Comparison of ENCODE assay signal across 9 cellular contexts in the genomic region with DNA sequence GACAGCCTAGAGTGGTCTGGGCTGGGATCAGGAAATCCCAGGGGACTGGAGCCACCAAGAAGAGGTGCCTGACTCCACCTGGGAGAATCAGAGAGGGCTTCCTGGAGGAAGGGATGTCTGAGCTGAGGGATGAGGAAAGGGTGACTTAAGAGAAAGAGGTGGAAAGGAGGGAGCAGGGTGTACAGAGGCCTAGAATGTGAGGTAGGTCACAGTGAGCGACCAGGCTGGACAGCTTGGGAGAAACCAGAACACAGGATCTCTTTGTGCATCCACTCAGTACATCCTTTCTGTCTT. TPM values are rescaled to one million over a fixed set of nuclear protein-coding genes. Genes with fewer than 3 reads are reported as not detected.
DNase-seq lines count a peak whose midpoint lies in the region; ATAC-seq and TF ChIP-seq lines count a peak whose summit lies in the region.
"Had no signal": no experiment of that assay in that cellular context is flagged by ENCODE, and none has a peak within 500 bp of the region (broad histone marks: within the 10 kb centered on the region; RNA-seq: fewer than 3 reads in every experiment).

No MANE protein-coding gene starts in this region.

- H3K27me3 ChIP-seq in cardiac muscle cell, result no peaks in the 10 kb centered on the region
- no peaks in the 10 kb centered on the region for H3K27me3 ChIP-seq in lung (ENCODE audit: control insufficient read depth, insufficient read depth)
- no peaks in the 10 kb centered on the region for H3K27me3 ChIP-seq in upper lobe of left lung

- intact Hi-C loops in left cardiac atrium (cut with DNase I), result loop anchor here (10.0 kb wide), 2 partner anchors 51 to 61 kb away; a partner anchor contains a TSS

- H3K4me1 ChIP-seq in cardiac muscle cell (ENCODE audit: low read depth) (no peaks in the 10 kb centered on the region), lung (ENCODE audit: control insufficient read depth in 2 of 2, insufficient read depth in 2 of 2, low read length in 2 of 2) (peaks cover 0 to 14% of the 10 kb centered on the region in 2 donors), upper lobe of left lung (peaks cover 16 to 32% (median 24%) of the 10 kb centered on the region in 4 donors)

- WGBS in lung, 2 donors, result 94 to 100% methylated on average over 1 of the region's 1 CpG
- WGBS in upper lobe of left lung, 2 donors, result 89 to 95% methylated on average over 1 of the region's 1 CpG

- TF ChIP-seq POLR2A in upper lobe of left lung (IDR thresholded peaks at IDR 0.05), result no peak

- H3K27ac ChIP-seq in cardiac muscle cell, result no peak overlapping the region
- peak overlapping the region in 1 of 2 donors; percentile 73 for H3K27ac ChIP-seq in lung (ENCODE audit: low read depth in 1 of 2, low read length in 1 of 2)
- peak overlapping the region; percentile 81 to 92 (median 90) for H3K27ac ChIP-seq in upper lobe of left lung

- H3K9me3 ChIP-seq in cardiac muscle cell (ENCODE audit: low read depth), result no peaks in the 10 kb centered on the region
- H3K9me3 ChIP-seq in lung (ENCODE audit: control insufficient read depth in 2 of 2, insufficient read depth in 1 of 2, low read length in 1 of 2), result no peaks in the 10 kb centered on the region
- no peaks in the 10 kb centered on the region for H3K9me3 ChIP-seq in upper lobe of left lung

- H3K4me3 ChIP-seq in cardiac muscle cell (peak overlapping the region; percentile 73), astrocyte of the cerebellum (ENCODE audit: low read depth, low read length) (peak overlapping the region; percentile 96), lung (peak overlapping the region; percentile 64), upper lobe of left lung (peak overlapping the region in 3 of 4 donors; percentile 75 to 80 (median 78))

- H3K36me3 ChIP-seq in cardiac muscle cell (peaks cover 8% of the 10 kb centered on the region), lung (ENCODE audit: control insufficient read depth in 2 of 2, insufficient read depth in 2 of 2, low read length in 2 of 2) (peaks cover 0 to 32% of the 10 kb centered on the region in 2 donors), upper lobe of left lung (peaks cover 3 to 71% (median 31%) of the 10 kb centered on the region in 4 donors)

- TF ChIP-seq EP300 in upper lobe of left lung (IDR thresholded peaks at IDR 0.05), result no peak

- DNase-seq in cardiac muscle cell (ENCODE audit: low read depth in 1 of 2, low spot score in 1 of 2), result no peak
- no peak for DNase-seq in left cardiac atrium
- no peak for DNase-seq in astrocyte of the cerebellum (ENCODE audit: low read depth)
- no peak for DNase-seq in lung (ENCODE audit: low spot score)
- DNase-seq in upper lobe of left lung, result no peak
- no peak for DNase-seq in NCI-H748 treated with DMSO at 0.1 percent for 48 hours (lab: John Stamatoyannopoulos, UW)

- in situ Hi-C loops in astrocyte of the cerebellum (cut with HindIII; ENCODE audit: low sequenced_read_pairs), result no loop called here

- TF ChIP-seq CTCF in cardiac muscle cell (IDR thresholded peaks at IDR 0.05; ENCODE audit: low read depth, low read length) (no peak), astrocyte of the cerebellum (IDR thresholded peaks at IDR 0.05; ENCODE audit: low read depth, low read length, missing control alignments) (no peak), lung (IDR thresholded peaks at IDR 0.05; ENCODE audit: control extremely low read depth, extremely low read depth) (no peak), upper lobe of left lung (IDR thresholded peaks at IDR 0.05) (no peak)

- no peak for ATAC-seq in left cardiac atrium
- ATAC-seq in lung (ENCODE audit: insufficient read depth, low FRiP score), result no peak
- ATAC-seq in upper lobe of left lung (ENCODE audit: low FRiP score in 2 of 2), result no peak
- ATAC-seq in HG03108 (IDR thresholded peaks at IDR 0.05; ENCODE audit: unreplicated experiment), result no peak
- ATAC-seq in HG02973 (IDR thresholded peaks at IDR 0.05; ENCODE audit: unreplicated experiment), result no peak

RNA-seq across cellular contexts. Expression of a gene that starts 1.0 kb away (rescaled TPM):
- total RNA-seq in cardiac muscle cell, result 177 and 261 TPM in 2 replicates
- polyA plus RNA-seq in cardiac muscle cell, result 202 and 268 TPM in 2 replicates
- total RNA-seq in left cardiac atrium, result 10 to 100 TPM; 81.2 to 85.0 TPM
- total RNA-seq in lung, result 100 to 1,000 TPM in 1 of 2 donors, 10 to 100 TPM in 1; 63.1 to 169 TPM
- 100 to 1,000 TPM; 132 to 213 TPM for polyA plus RNA-seq in lung
- total RNA-seq in upper lobe of left lung, result 100 to 1,000 TPM in 4 of 6 donors, 10 to 100 TPM in 2; 31.4 to 151 (median 109) TPM

RNA-seq across cellular contexts. Expression of a gene that starts 1.6 kb away (rescaled TPM):
- 64.5 and 130 TPM in 2 replicates for total RNA-seq in cardiac muscle cell
- polyA plus RNA-seq in cardiac muscle cell, result 224 and 229 TPM in 2 replicates
- 100 to 1,000 TPM in 1 of 2 donors, 10 to 100 TPM in 1; 92.6 to 104 TPM for total RNA-seq in left cardiac atrium
- 100 to 1,000 TPM in 1 of 2 donors, 10 to 100 TPM in 1; 83.1 to 101 TPM for total RNA-seq in lung
- polyA plus RNA-seq in lung, result 10 to 100 TPM; 65.1 to 96.6 TPM
- total RNA-seq in upper lobe of left lung, result 10 to 100 TPM; 36.2 to 81.7 (median 53.7) TPM

RNA-seq across cellular contexts. Expression of a gene that starts 5.3 kb away (rescaled TPM):
- total RNA-seq in cardiac muscle cell (not detected in 2 replicates), left cardiac atrium (not detected), lung (not detected), upper lobe of left lung (not detected)
- polyA plus RNA-seq in cardiac muscle cell (0.36 TPM in 1 of 2 replicates, not detected in the other), lung (not detected)
- total RNA-seq: lower leg skin had no signal

RNA-seq across cellular contexts. Expression of a gene that starts 23.6 kb away (rescaled TPM):
- total RNA-seq in cardiac muscle cell (198 and 384 TPM in 2 replicates), left cardiac atrium (100 to 1,000 TPM; 614 TPM), lung (100 to 1,000 TPM; 201 to 743 TPM), upper lobe of left lung (100 to 1,000 TPM; 144 to 746 (median 340) TPM)
- polyA plus RNA-seq in cardiac muscle cell (294 and 413 TPM in 2 replicates), lung (100 to 1,000 TPM; 654 to 689 TPM)

RNA-seq across cellular contexts. Expression of a gene that starts 36.0 kb away (rescaled TPM):
- total RNA-seq in cardiac muscle cell (1.2 TPM in 1 of 2 replicates, not detected in the other), left cardiac atrium (1,000 to 10,000 TPM; 1,384 to 1,769 TPM), lung (10 to 100 TPM; 13.0 to 53.1 TPM), upper lobe of left lung (10 to 100 TPM in 5 of 6 donors, not detected in 1; 12.4 to 95.1 (median 24.0) TPM)
- polyA plus RNA-seq in cardiac muscle cell (1.4 and 6.5 TPM in 2 replicates), lung (10 to 100 TPM; 24.9 to 47.1 TPM)
